8 cellular contexts compared by ENCODE assay signal in genomic region chr2:216499641-216500218, GRCh38. TPM values are rescaled to one million over a fixed set of nuclear protein-coding genes. Genes with fewer than 3 reads are reported as not detected.
DNase-seq lines count a peak whose midpoint lies in the region; ATAC-seq and TF ChIP-seq lines count a peak whose summit lies in the region.

No MANE protein-coding gene starts in this region.

- TF ChIP-seq POLR2A in testis (IDR thresholded peaks at IDR 0.05) = no peak

- no peak for DNase-seq in activated CD4-positive, alpha-beta T cell treated with anti-CD3 and anti-CD28 coated beads, Interleukin-2, amount 10 ng/mL, durations not matched to agents 24 days and 14 days
- no peak for DNase-seq in activated CD4-positive, alpha-beta T cell treated with anti-CD3 and anti-CD28 coated beads for 1 hour
- DNase-seq in immature natural killer cell (no peak), testis (no peak), mucosa of gallbladder (ENCODE audit: low spot score) (no peak), T1000 (lab: John Stamatoyannopoulos, UW) (no peak)

- H3K4me3 ChIP-seq in testis = peak overlapping the region; percentile 86 to 93

- peaks cover 26% of the 10 kb centered on the region for H3K4me1 ChIP-seq in testis

- peaks cover 63% of the 10 kb centered on the region for H3K36me3 Mint-ChIP-seq in activated CD4-positive, alpha-beta T cell treated with anti-CD3 and anti-CD28 coated beads, Interleukin-2, amount 10 ng/mL, durations not matched to agents 24 days and 14 days (ENCODE audit: low read depth)
- H3K36me3 Mint-ChIP-seq in activated T-helper 17 cell treated with anti-CD3 and anti-CD28 coated beads, Interleukin-2, amount 50 U/mL, for 72 hours (ENCODE audit: low read depth) = peaks cover 66% of the 10 kb centered on the region
- H3K36me3 Mint-ChIP-seq in immature natural killer cell = peaks cover 7 to 40% (median 32%) of the 10 kb centered on the region in 3 donors

- H3K9me3 ChIP-seq in testis = no peaks in the 10 kb centered on the region

- whole genome bisulfite sequencing in testis, 2 donors = 8 to 16% methylated on average over 6 of the region's 6 CpGs

- H3K36me3 ChIP-seq in testis (ENCODE audit: low read depth, missing control alignments) = no peaks in the 10 kb centered on the region

- H3K9me3 Mint-ChIP-seq in activated CD4-positive, alpha-beta T cell treated with anti-CD3 and anti-CD28 coated beads, Interleukin-2, amount 10 ng/mL, durations not matched to agents 24 days and 14 days = no peaks in the 10 kb centered on the region
- H3K9me3 Mint-ChIP-seq in activated T-helper 17 cell treated with anti-CD3 and anti-CD28 coated beads, Interleukin-2, amount 50 U/mL, for 72 hours = no peaks in the 10 kb centered on the region
- H3K9me3 Mint-ChIP-seq in immature natural killer cell = no peaks in the 10 kb centered on the region

- no peak for ATAC-seq in activated T-helper 17 cell treated with anti-CD3 and anti-CD28 coated beads, Interleukin-2, amount 50 U/mL, for 72 hours (replicated peaks)
- ATAC-seq in HG03108 (IDR thresholded peaks at IDR 0.05; ENCODE audit: unreplicated experiment) = no peak

- H3K4me1 Mint-ChIP-seq in activated CD4-positive, alpha-beta T cell treated with anti-CD3 and anti-CD28 coated beads, Interleukin-2, amount 10 ng/mL, durations not matched to agents 24 days and 14 days = peaks cover 57% of the 10 kb centered on the region
- peaks cover 39% of the 10 kb centered on the region for H3K4me1 Mint-ChIP-seq in activated T-helper 17 cell treated with anti-CD3 and anti-CD28 coated beads, Interleukin-2, amount 50 U/mL, for 72 hours
- H3K4me1 Mint-ChIP-seq in immature natural killer cell = peaks cover 48 to 62% of the 10 kb centered on the region in 2 donors

- no peaks in the 10 kb centered on the region for H3K27me3 Mint-ChIP-seq in activated CD4-positive, alpha-beta T cell treated with anti-CD3 and anti-CD28 coated beads, Interleukin-2, amount 10 ng/mL, durations not matched to agents 24 days and 14 days
- H3K27me3 Mint-ChIP-seq in activated T-helper 17 cell treated with anti-CD3 and anti-CD28 coated beads, Interleukin-2, amount 50 U/mL, for 72 hours = no peaks in the 10 kb centered on the region
- H3K27me3 Mint-ChIP-seq in immature natural killer cell (ENCODE audit: low read depth in 3 of 3) = peaks cover 3 to 6% (median 5%) of the 10 kb centered on the region in 3 donors

- intact Hi-C loops in activated CD4-positive, alpha-beta T cell treated with anti-CD3 and anti-CD28 coated beads, Interleukin-2, amount 10 ng/mL, durations not matched to agents 24 days and 14 days (cut with micrococcal nuclease) = loop anchor here (2.0 to 5.0 kb wide), 3 partner anchors 107 to 391 kb away; partner anchors contain the start of gene XRCC5
- intact Hi-C loops in testis (cut with DNase I; ENCODE audit: low total_unique reads) = no loop called here

- H3K27ac ChIP-seq in testis = peak overlapping the region; percentile 79 to 89

- H3K4me3 Mint-ChIP-seq in activated CD4-positive, alpha-beta T cell treated with anti-CD3 and anti-CD28 coated beads, Interleukin-2, amount 10 ng/mL, durations not matched to agents 24 days and 14 days = peak overlapping the region; percentile 100
- H3K4me3 Mint-ChIP-seq in activated T-helper 17 cell treated with anti-CD3 and anti-CD28 coated beads, Interleukin-2, amount 50 U/mL, for 72 hours = peak overlapping the region; percentile 97
- H3K4me3 Mint-ChIP-seq in immature natural killer cell = peak overlapping the region; percentile 94 to 99 (median 99)

- H3K27me3 ChIP-seq in testis = no peaks in the 10 kb centered on the region

- TF ChIP-seq CTCF in testis (IDR thresholded peaks at IDR 0.05) = no peak

- H3K27ac Mint-ChIP-seq in activated CD4-positive, alpha-beta T cell treated with anti-CD3 and anti-CD28 coated beads, Interleukin-2, amount 10 ng/mL, durations not matched to agents 24 days and 14 days = peak overlapping the region; percentile 95
- peak overlapping the region; percentile 99 for H3K27ac Mint-ChIP-seq in activated T-helper 17 cell treated with anti-CD3 and anti-CD28 coated beads, Interleukin-2, amount 50 U/mL, for 72 hours
- peak overlapping the region; percentile 93 to 96 (median 95) for H3K27ac Mint-ChIP-seq in immature natural killer cell

RNA-seq across cellular contexts. Expression of gene RPL37A, which starts 1.1 kb away (rescaled TPM):
- 3,125 and 3,168 TPM in 2 replicates for total RNA-seq in activated CD4-positive, alpha-beta T cell treated with anti-CD3 and anti-CD28 coated beads, Interleukin-2, amount 10 ng/mL, durations not matched to agents 24 days and 14 days
- 1,000 to 10,000 TPM; 2,880 to 3,993 TPM for total RNA-seq in activated T-helper 17 cell treated with anti-CD3 and anti-CD28 coated beads, Interleukin-2, amount 50 U/mL, for 72 hours
- 1,000 to 10,000 TPM in 2 of 3 donors, 100 to 1,000 TPM in 1; 866 to 2,929 (median 2,010) TPM for polyA plus RNA-seq in immature natural killer cell
- total RNA-seq in testis = 1,000 to 10,000 TPM in 1 of 2 donors, 100 to 1,000 TPM in 1; 806 to 1,188 TPM
- polyA plus RNA-seq in testis (ENCODE audit: insufficient read depth, low read depth, low replicate concordance) = 2,664 TPM
- total RNA-seq in mucosa of gallbladder = 1,676 TPM
